In the genomic region with DNA sequence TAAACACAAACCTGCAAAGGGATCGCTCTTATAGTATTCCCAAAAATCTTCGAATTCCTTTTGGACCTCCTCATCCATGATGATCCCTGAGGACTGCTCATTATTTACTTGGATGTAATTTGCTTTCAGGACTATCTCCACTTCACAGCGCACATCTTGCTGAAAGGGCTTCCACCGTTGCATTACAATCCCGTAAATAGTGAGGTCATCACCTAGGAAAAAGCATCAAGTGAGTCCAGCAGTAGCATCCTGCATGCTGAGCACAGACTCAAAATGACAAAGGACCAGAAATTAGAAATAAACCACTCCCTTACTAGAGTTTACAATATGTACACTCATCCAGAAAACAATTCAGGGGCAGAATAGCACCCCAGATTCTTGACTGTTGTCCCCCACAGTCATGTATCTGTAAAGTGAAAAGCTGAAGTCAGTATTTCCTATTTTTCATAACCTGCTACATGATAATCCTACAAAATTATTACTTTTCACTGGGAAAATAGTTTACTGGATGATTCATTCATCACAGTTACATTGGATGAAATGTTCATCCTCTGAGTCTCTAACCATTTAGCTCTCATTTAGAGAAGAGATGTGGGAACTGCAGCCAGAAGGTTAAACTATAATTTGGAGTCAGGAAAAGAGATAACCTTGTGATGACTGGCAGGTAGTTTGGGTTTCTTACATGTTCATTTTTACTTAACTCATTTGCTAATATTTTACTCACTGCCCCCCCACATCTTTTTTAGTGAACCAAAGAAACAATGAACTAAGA, we compare ENCODE assay signal across 20 cellular contexts. TPM values are rescaled to one million over a fixed set of nuclear protein-coding genes. Genes with fewer than 3 reads are reported as not detected.
DNase-seq lines count a peak whose midpoint lies in the region; ATAC-seq, FAIRE-seq and TF ChIP-seq lines count a peak whose summit lies in the region.
"Had no signal": no experiment of that assay in that cellular context is flagged by ENCODE, and none has a peak within 500 bp of the region (broad histone marks: within the 10 kb centered on the region; RNA-seq: fewer than 3 reads in every experiment).

No MANE protein-coding gene starts in this region.

- H3K27ac ChIP-seq in esophagus muscularis mucosa (replicated peaks in 1 of 4): no peak overlapping the region
- H3K27ac ChIP-seq: KMS-11, SK-N-MC had no signal

- H3K4me3 ChIP-seq in esophagus muscularis mucosa: no peak overlapping the region
- H3K4me3 ChIP-seq: GM23338, SK-N-MC had no signal

- no peak for ATAC-seq in GM21619 (IDR thresholded peaks at IDR 0.05; ENCODE audit: unreplicated experiment)
- no peak for ATAC-seq in GM18517 (IDR thresholded peaks at IDR 0.05; ENCODE audit: unreplicated experiment)
- ATAC-seq: GM23338, HCT116 had no signal

- no peaks in the 10 kb centered on the region for H3K4me1 ChIP-seq in esophagus muscularis mucosa

- H3K36me3 ChIP-seq in esophagus muscularis mucosa: peaks cover 25 to 91% (median 73%) of the 10 kb centered on the region in 4 donors

- TF ChIP-seq EP300 in esophagus muscularis mucosa (IDR thresholded peaks at IDR 0.05): no peak

- no peak for TF ChIP-seq POLR2A in esophagus muscularis mucosa (IDR thresholded peaks at IDR 0.05; ENCODE audit: low read depth)

- DNase-seq in ACHN: peak; percentile 59
- DNase-seq in D721Med (ENCODE audit: insufficient read length, low spot score): no peak
- DNase-seq in NCI-H2227 treated with DMSO at 0.1 percent for 48 hours (lab: John Stamatoyannopoulos, UW): peak; percentile 60
- peak; percentile 16 for DNase-seq in iris pigment epithelial cell (ENCODE audit: low read depth)
- DNase-seq in esophagus muscularis mucosa (ENCODE audit: extremely low spot score): no peak
- DNase-seq in DMS 273 treated with DMSO at 0.1 percent for 48 hours (lab: John Stamatoyannopoulos, UW): no peak
- DNase-seq: AML-193, Caco-2, NCI-H1092, NCI-H146, NCI-H2081, NCI-H226, NCI-H774, Right ventricle myocardium superior had no signal

- TF ChIP-seq CTCF in D721Med (IDR thresholded peaks at IDR 0.05; ENCODE audit: insufficient read depth, missing control alignments) (no peak), esophagus muscularis mucosa (IDR thresholded peaks at IDR 0.05) (no peak)

- 91% methylated on average over 5 of the region's 5 CpGs for WGBS in esophagus muscularis mucosa

- in situ Hi-C loops in ACHN (cut with HindIII; ENCODE audit: low pct_ligation_motif_present, low pct_unique_long_range_greater_than_20kb, low sequenced_read_pairs): no loop called here

- intact Hi-C loops in esophagus muscularis mucosa (cut with DNase I): no loop called here

- no peaks in the 10 kb centered on the region for H3K27me3 ChIP-seq in esophagus muscularis mucosa

- FAIRE-seq in D721Med (lab: Jason Lieb, UNC): peak; percentile 21

- H3K9me3 ChIP-seq in esophagus muscularis mucosa: no peaks in the 10 kb centered on the region
- H3K9me3 ChIP-seq: Caco-2 had no signal

RNA-seq across cellular contexts. Expression of gene MCM9, which starts 17.2 kb away (rescaled TPM):
- total RNA-seq in esophagus muscularis mucosa: 10 to 100 TPM; 10.8 to 18.1 (median 11.3) TPM

RNA-seq across cellular contexts. Expression of gene ASF1A, which starts 23.8 kb away (rescaled TPM):
- 10 to 100 TPM in 2 of 4 donors, 1 to 10 TPM in 2; 6.6 to 13.7 (median 10.9) TPM for total RNA-seq in esophagus muscularis mucosa

Comparison
In these comparisons a context has a peak if more than half of its experiments do, and no peak if none do; other contexts are left out.
1. DNase-seq: peak in ACHN (single experiment), NCI-H2227 treated with DMSO at 0.1 percent for 48 hours (single experiment) and iris pigment epithelial cell (single experiment); none in D721Med (single experiment), esophagus muscularis mucosa (single experiment) and DMS 273 treated with DMSO at 0.1 percent for 48 hours (single experiment).